ENCODE assay signal across 38 cellular contexts in the genomic region with DNA sequence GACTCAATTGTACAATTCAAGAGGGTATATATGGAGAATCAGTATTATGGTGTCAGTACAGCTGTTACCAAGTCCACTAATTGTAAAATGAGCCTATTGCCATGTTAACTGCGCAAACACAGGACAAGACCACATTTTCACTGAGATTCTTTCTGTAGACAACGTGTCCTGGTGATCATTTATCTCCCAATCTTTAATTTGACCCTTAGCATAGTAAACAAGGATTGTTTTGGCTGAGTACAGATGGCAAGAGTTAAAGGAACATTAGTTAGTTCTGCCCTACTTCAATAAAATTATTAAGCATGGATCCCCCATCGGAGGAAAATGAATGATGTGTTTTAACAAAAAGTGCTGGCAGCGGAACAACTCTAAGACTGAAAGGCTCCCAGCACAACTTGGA. TPM values are rescaled to one million over a fixed set of nuclear protein-coding genes. Genes with fewer than 3 reads are reported as not detected.
"Had no signal": no experiment of that assay in that cellular context is flagged by ENCODE, and none has a peak within 500 bp of the region (broad histone marks: within the 10 kb centered on the region; RNA-seq: fewer than 3 reads in every experiment).

No MANE protein-coding gene starts in this region.

- H3K27ac ChIP-seq: adrenal gland, body of pancreas, brain microvascular endothelial cell, cardiac muscle cell, VCaP had no signal

- H3K4me3 ChIP-seq: adrenal gland, body of pancreas, cardiac muscle cell had no signal

- H3K4me1 ChIP-seq: adrenal gland, body of pancreas had no signal

- H3K9me3 ChIP-seq: adrenal gland, body of pancreas had no signal

- ATAC-seq: activated CD4-positive, alpha-beta T cell treated with anti-CD3 and anti-CD28 coated beads for 36 hours; activated CD4-positive, CD25-positive, alpha-beta regulatory T cell treated with anti-CD3 and anti-CD28 coated beads, Interleukin-2, amount 50 U/mL, for 24 hours; activated CD8-positive, alpha-beta memory T cell treated with anti-CD3 and anti-CD28 coated beads, Interleukin-2, amount 10 ng/mL, durations not matched to agents 7 days and 5 days; activated CD8-positive, alpha-beta T cell treated with anti-CD3 and anti-CD28 coated beads, Interleukin-2, amount 10 ng/mL, durations not matched to agents 7 days and 5 days; activated naive CD8-positive, alpha-beta T cell treated with anti-CD3 and anti-CD28 coated beads, Interleukin-2, amount 50 U/mL, for 24 hours; body of pancreas; WTC11 had no signal

- DNase-seq: activated CD4-positive, alpha-beta memory T cell treated with anti-CD3 and anti-CD28 coated beads, Interleukin-2, amount 10 ng/mL, durations not matched to agents 7 days and 5 days; activated CD4-positive, alpha-beta T cell treated with anti-CD3 and anti-CD28 coated beads for 1 hour; activated CD4-positive, alpha-beta T cell treated with anti-CD3 and anti-CD28 coated beads for 36 hours; activated CD4-positive, alpha-beta T cell treated with anti-CD3 and anti-CD28 coated beads for 48 hours; activated CD4-positive, alpha-beta T cell treated with anti-CD3 and anti-CD28 coated beads, Interleukin-2, amount 10 ng/mL, durations not matched to agents 7 days and 5 days; activated CD4-positive, alpha-beta T cell treated with anti-CD3 and anti-CD28 coated beads, Interleukin-2, amount 50 U/mL, for 48 hours; activated CD4-positive, CD25-positive, alpha-beta regulatory T cell; activated CD8-positive, alpha-beta memory T cell treated with anti-CD3 and anti-CD28 coated beads for 24 hours; activated CD8-positive, alpha-beta memory T cell treated with anti-CD3 and anti-CD28 coated beads, Interleukin-2, amount 10 ng/mL, durations not matched to agents 7 days and 5 days; activated CD8-positive, alpha-beta memory T cell treated with anti-CD3 and anti-CD28 coated beads, Interleukin-2, amount 50 U/mL, for 48 hours; activated CD8-positive, alpha-beta T cell treated with anti-CD3 and anti-CD28 coated beads, Interleukin-2, amount 10 ng/mL, durations not matched to agents 7 days and 5 days; activated effector memory CD4-positive, alpha-beta T cell treated with Interleukin-2 at 50 U/mL for 16 hours; activated gamma-delta T cell; activated naive CD4-positive, alpha-beta T cell treated with anti-CD3 and anti-CD28 coated beads, Interleukin-2, amount 10 ng/mL, durations not matched to agents 7 days and 5 days; activated naive CD4-positive, alpha-beta T cell treated with Interleukin-2 at 50 U/mL for 16 hours; activated naive CD8-positive, alpha-beta T cell treated with anti-CD3 and anti-CD28 coated beads, Interleukin-2, amount 10 ng/mL, durations not matched to agents 7 days and 5 days; activated naive CD8-positive, alpha-beta T cell treated with anti-CD3 and anti-CD28 coated beads, Interleukin-2, amount 50 U/mL, for 24 hours; activated T-cell treated with anti-CD3 and anti-CD28 coated beads, Interleukin-2, amount 50 U/mL, for 24 hours; activated T-cell treated with anti-CD3 and anti-CD28 coated beads, Interleukin-2, amount 50 U/mL, for 48 hours; adrenal gland; amniotic stem cell; aorta; body of pancreas; brain microvascular endothelial cell; caudate nucleus; cerebellar nuclear complex; T-helper 1 cell; T-helper 2 cell; T-helper 9 cell had no signal

- H3K27me3 ChIP-seq: adrenal gland, body of pancreas, brain microvascular endothelial cell, cardiac muscle cell had no signal

- FAIRE-seq: astrocyte, bronchial epithelial cell, TTC549 had no signal

- H3K36me3 ChIP-seq: adrenal gland, brain microvascular endothelial cell, cardiac muscle cell had no signal

RNA-seq across cellular contexts. Expression of gene SLC15A5, which starts 36.1 kb away (rescaled TPM):
- total RNA-seq: activated CD4-positive, alpha-beta memory T cell treated with anti-CD3 and anti-CD28 coated beads, Interleukin-2, amount 10 ng/mL, durations not matched to agents 7 days and 5 days; activated CD4-positive, alpha-beta T cell treated with anti-CD3 and anti-CD28 coated beads for 36 hours; activated CD4-positive, alpha-beta T cell treated with anti-CD3 and anti-CD28 coated beads, Interleukin-2, amount 10 ng/mL, durations not matched to agents 7 days and 5 days; activated CD8-positive, alpha-beta memory T cell treated with anti-CD3 and anti-CD28 coated beads, Interleukin-2, amount 10 ng/mL, durations not matched to agents 7 days and 5 days; activated CD8-positive, alpha-beta T cell treated with anti-CD3 and anti-CD28 coated beads, Interleukin-2, amount 10 ng/mL, durations not matched to agents 7 days and 5 days; activated naive CD8-positive, alpha-beta T cell treated with anti-CD3 and anti-CD28 coated beads, Interleukin-2, amount 10 ng/mL, durations not matched to agents 7 days and 5 days; activated T-helper 2 cell treated with anti-CD3 and anti-CD28 coated beads, Interferon-gamma antibody, Interleukin-2, Interleukin-4, amounts not matched to agents 10 μg/mL and 5 μg/mL and 100 μg/mL, durations not matched to agents 14 hours and 24 hours and 36 hours; adrenal gland; aorta; astrocyte; body of pancreas; bronchial epithelial cell; cardiac muscle cell; chondrocyte; WTC11 had no signal
- polyA plus RNA-seq: adrenal gland, aorta, cardiac muscle cell had no signal
